In genomic region chr1:43512133-43512532, GRCh38 we compare ENCODE assay signal across 30 cellular contexts. TPM values are rescaled to one million over a fixed set of nuclear protein-coding genes. Genes with fewer than 3 reads are reported as not detected.
DNase-seq lines count a peak whose midpoint lies in the region; ATAC-seq, FAIRE-seq and TF ChIP-seq lines count a peak whose summit lies in the region.
"Had no signal": no experiment of that assay in that cellular context is flagged by ENCODE, and none has a peak within 500 bp of the region (broad histone marks: within the 10 kb centered on the region; RNA-seq: fewer than 3 reads in every experiment).

No MANE protein-coding gene starts in this region.

- no peak overlapping the region for H3K9ac ChIP-seq in HepG2 (ENCODE audit: insufficient read depth, low read depth, low read length)
- H3K9ac ChIP-seq: BLaER1 had no signal

- no peaks in the 10 kb centered on the region for H3K9me3 ChIP-seq in hepatocyte (ENCODE audit: low read depth)
- no peaks in the 10 kb centered on the region for H3K9me3 ChIP-seq in mucosa of descending colon
- no peaks in the 10 kb centered on the region for H3K9me3 ChIP-seq in pancreas
- no peaks in the 10 kb centered on the region for H3K9me3 ChIP-seq in HepG2 (ENCODE audit: low read length)
- H3K9me3 ChIP-seq: BE2C, BLaER1 had no signal

- intact Hi-C loops in mucosa of descending colon (cut with DNase I, micrococcal nuclease) (no loop called here), pancreas (cut with DNase I) (no loop called here), HepG2 (cut with micrococcal nuclease; ENCODE audit: unreplicated experiment) (no loop called here)

- H3K4me1 ChIP-seq in hepatocyte (ENCODE audit: insufficient read depth) (no peaks in the 10 kb centered on the region), mucosa of descending colon (ENCODE audit: low read depth) (peaks cover 24% of the 10 kb centered on the region), pancreas (no peaks in the 10 kb centered on the region), HepG2 (ENCODE audit: insufficient read depth, low read length) (no peaks in the 10 kb centered on the region)
- H3K4me1 ChIP-seq: BE2C, BLaER1 had no signal

- ATAC-seq in mucosa of descending colon: peak; percentile 83
- no peak for ATAC-seq in pancreas
- ATAC-seq in HepG2: no peak
- ATAC-seq: GM12878 had no signal

- no peak for TF ChIP-seq EP300 in HepG2 (IDR thresholded peaks at IDR 0.05; ENCODE audit: low read depth in 2 of 2, low read length in 2 of 2)
- no peak for TF ChIP-seq EP300 in HepG2 (CRISPR knock-in tag; IDR thresholded peaks at IDR 0.05; ENCODE audit: borderline replicate concordance)

- POLR2A ChIA-PET in HepG2 (lab: Yijun Ruan, JAX): no interaction called here

- no peaks in the 10 kb centered on the region for H4K20me1 ChIP-seq in hepatocyte (ENCODE audit: insufficient read depth, poor library complexity, severe bottlenecking)
- H4K20me1 ChIP-seq in HepG2 (ENCODE audit: insufficient read depth, low read length): no peaks in the 10 kb centered on the region
- H4K20me1 ChIP-seq: BLaER1 had no signal

- no peak for DNase-seq in hepatocyte (ENCODE audit: low spot score)
- DNase-seq in mucosa of descending colon: no peak
- no peak for DNase-seq in pancreas
- no peak for DNase-seq in NCI-H1105 treated with DMSO at 0.1 percent for 48 hours (lab: John Stamatoyannopoulos, UW)
- no peak for DNase-seq in NK-92 (lab: John Stamatoyannopoulos, UW; ENCODE audit: unreplicated experiment)
- DNase-seq in HepG2 (ENCODE audit: low spot score): no peak
- DNase-seq in 8988T: no peak
- DNase-seq: ACHN; BE2C; C1 segment of cervical spinal cord; CD4-positive, alpha-beta memory T cell; CD4-positive, CD25-positive, alpha-beta regulatory T cell; CD8-positive, alpha-beta memory T cell; COR-L47; DMS 273 treated with DMSO at 0.1 percent for 48 hours; DMS153; DMS53; DMS79; DND-41; EL; GDM1 had no signal

- H3K79me2 ChIP-seq in hepatocyte (no peaks in the 10 kb centered on the region), HepG2 (ENCODE audit: insufficient read depth, low read length) (no peaks in the 10 kb centered on the region)

- in situ Hi-C loops in HepG2 (cut with HindIII; ENCODE audit: extremely low pct_ligation_motif_present, low pct_unique_long_range_greater_than_20kb): no loop called here

- no peak overlapping the region for H2AFZ ChIP-seq in hepatocyte
- H2AFZ ChIP-seq in HepG2 (ENCODE audit: low read length): no peak overlapping the region

- CTCF ChIA-PET in HepG2 (lab: Yijun Ruan, JAX; ENCODE audit: low intra/inter-chr PET ratio, low total read pairs): no interaction called here

- WGBS in hepatocyte (ENCODE audit: low lambda C conversion rate, missing lambda C conversion rate): 77% methylated on average over 2 of the region's 2 CpGs
- 85 to 94% methylated on average over 2 of the region's 2 CpGs for WGBS in pancreas, 2 donors
- 25% methylated on average over 2 of the region's 2 CpGs for WGBS in HepG2 (ENCODE audit: low lambda C conversion rate)

- no peak overlapping the region for H3K4me3 ChIP-seq in hepatocyte
- no peak overlapping the region for H3K4me3 ChIP-seq in mucosa of descending colon
- no peak overlapping the region for H3K4me3 ChIP-seq in pancreas
- no peak overlapping the region for H3K4me3 ChIP-seq in HepG2 (replicated peaks in 1 of 3; ENCODE audit: insufficient read depth in 1 of 3, low read depth in 2 of 3, low read length in 3 of 3)
- H3K4me3 ChIP-seq: BLaER1, GM12878 had no signal

- TF ChIP-seq RAD21 in HepG2 (CRISPR knock-in tag; IDR thresholded peaks at IDR 0.05): no peak

- H3K9me2 ChIP-seq in hepatocyte (replicated peaks; ENCODE audit: insufficient read depth): no peaks in the 10 kb centered on the region

- no peaks in the 10 kb centered on the region for H3K36me3 ChIP-seq in hepatocyte (replicated peaks; ENCODE audit: insufficient read depth, low read depth)
- H3K36me3 ChIP-seq in mucosa of descending colon (ENCODE audit: low read depth): no peaks in the 10 kb centered on the region
- H3K36me3 ChIP-seq in pancreas: no peaks in the 10 kb centered on the region
- H3K36me3 ChIP-seq in HepG2 (replicated peaks in 1 of 2; ENCODE audit: control insufficient read depth in 1 of 2, insufficient read depth in 2 of 2, low read length in 2 of 2): no peaks in the 10 kb centered on the region
- H3K36me3 ChIP-seq: BE2C, BLaER1 had no signal

- H3K4me2 ChIP-seq in hepatocyte: no peak overlapping the region
- H3K4me2 ChIP-seq in HepG2 (ENCODE audit: low read depth, low read length): no peak overlapping the region
- H3K4me2 ChIP-seq: BLaER1 had no signal

- TF ChIP-seq CTCF in hepatocyte (IDR thresholded peaks at IDR 0.05; ENCODE audit: poor library complexity) (no peak), mucosa of descending colon (IDR thresholded peaks at IDR 0.05) (no peak), pancreas (IDR thresholded peaks at IDR 0.05) (no peak), HepG2 (CRISPR knock-in tag; IDR thresholded peaks at IDR 0.05) (no peak)

- H3K27ac ChIP-seq in hepatocyte (peak overlapping the region; percentile 2), pancreas (no peak overlapping the region), HepG2 (ENCODE audit: extremely low read length, insufficient read depth, low read length) (no peak overlapping the region)
- H3K27ac ChIP-seq: 22Rv1, BLaER1 had no signal

- peak; percentile 24 for FAIRE-seq in colon (lab: Jason Lieb, UNC)
- peak; percentile 5 for FAIRE-seq in pancreas (lab: Jason Lieb, UNC)
- FAIRE-seq in HepG2 (lab: Jason Lieb, UNC): no peak
- FAIRE-seq: A204.1, GM12878, GM12892, GM18507, GM19239 had no signal

- BruUV-seq in HepG2 (replicated peaks; lab: Mats Ljungman, UMichigan): no TSS peak

- no peaks in the 10 kb centered on the region for H3K27me3 ChIP-seq in hepatocyte
- no peaks in the 10 kb centered on the region for H3K27me3 ChIP-seq in pancreas
- H3K27me3 ChIP-seq in HepG2 (ENCODE audit: control insufficient read depth in 1 of 2, insufficient read depth in 2 of 2, low read length in 2 of 2): peaks cover 0 to 26% of the 10 kb centered on the region in 2 experiments; a peak in 3 of 5 replicates
- H3K27me3 ChIP-seq: BE2C, BLaER1 had no signal

- TF ChIP-seq POLR2A in HepG2 (IDR thresholded peaks at IDR 0.05; ENCODE audit: insufficient read depth in 1 of 2, low read depth in 2 of 2, low read length in 2 of 2): no peak

RNA-seq across cellular contexts. Expression of gene PTPRF, which starts 18.6 kb away (rescaled TPM):
- total RNA-seq in hepatocyte: 75.7 and 115 TPM in 2 replicates
- polyA plus RNA-seq in hepatocyte: 84.6 and 96.0 TPM in 2 replicates
- 100 to 1,000 TPM; 355 to 752 (median 384) TPM for total RNA-seq in mucosa of descending colon
- 100 to 1,000 TPM in 5 of 6 donors, 10 to 100 TPM in 1; 89.2 to 210 (median 131) TPM for total RNA-seq in pancreas
- polyA plus RNA-seq in pancreas: 10 to 100 TPM; 42.9 to 44.6 TPM
- total RNA-seq in HepG2 (2016; rRNA removed; fragmentation: Illumina TruSeq; extraction: Trizol): 47.3 and 55.9 TPM in 2 replicates
- 6.1 and 8.9 TPM in 2 replicates for total RNA-seq in HepG2 (2016; cell fraction: cytosol; rRNA removed; fragmentation: Illumina TruSeq; extraction: Trizol; ENCODE audit: low read depth)
- 38.1 and 54.3 TPM in 2 replicates for total RNA-seq in HepG2 (2016; cell fraction: insoluble cytoplasmic fraction; rRNA removed; fragmentation: Illumina TruSeq; extraction: Trizol)
- total RNA-seq in HepG2 (2016; cell fraction: membrane; rRNA removed; fragmentation: Illumina TruSeq; extraction: Trizol): 30.4 and 36.7 TPM in 2 replicates
- 76.8 and 90.3 TPM in 2 replicates for total RNA-seq in HepG2 (2016; cell fraction: nucleus; rRNA removed; fragmentation: Illumina TruSeq; extraction: Trizol)
- polyA plus RNA-seq in HepG2 (2011; rRNA removed): 167 and 213 TPM in 2 replicates
- polyA plus RNA-seq in HepG2 (2011; cell fraction: cytosol; rRNA removed): 119 and 128 TPM in 2 replicates
- polyA plus RNA-seq in HepG2 (2011; cell fraction: nucleus; rRNA removed): 229 and 238 TPM in 2 replicates
- polyA plus RNA-seq in HepG2 (2012): 125 and 182 TPM in 2 replicates
- polyA plus RNA-seq in HepG2 (2016; cell fraction: cytosol; fragmentation: Illumina TruSeq; extraction: Trizol; ENCODE audit: low read depth): 5.7 and 6.0 TPM in 2 replicates
- polyA plus RNA-seq in HepG2 (2016; cell fraction: insoluble cytoplasmic fraction; fragmentation: Illumina TruSeq; extraction: Trizol; ENCODE audit: low read depth): 37.1 and 51.8 TPM in 2 replicates
- 13.5 and 17.9 TPM in 2 replicates for polyA plus RNA-seq in HepG2 (2016; cell fraction: membrane; fragmentation: Illumina TruSeq; extraction: Trizol; ENCODE audit: low read depth)
- 139 and 140 TPM in 2 replicates for polyA plus RNA-seq in HepG2 (2016; cell fraction: nucleus; fragmentation: Illumina TruSeq; extraction: Trizol; ENCODE audit: insufficient read depth, low read depth)
- 212 and 690 TPM in 2 replicates for polyA minus RNA-seq in HepG2 (2011; rRNA and poly(A)+ RNA removed; ENCODE audit: low replicate concordance)
- 137 and 178 TPM in 2 replicates for polyA minus RNA-seq in HepG2 (2011; cell fraction: cytosol; rRNA and poly(A)+ RNA removed)
- 83.0 and 106 TPM in 2 replicates for polyA minus RNA-seq in HepG2 (2011; cell fraction: nucleus; rRNA and poly(A)+ RNA removed)
- total RNA-seq: CD4-positive, alpha-beta memory T cell had no signal
- polyA plus RNA-seq: CD14-positive monocyte; CD4-positive, alpha-beta memory T cell; CD4-positive, CD25-positive, alpha-beta regulatory T cell; CD8-positive, alpha-beta memory T cell had no signal

RNA-seq across cellular contexts. Expression of gene HYI, which starts 58.4 kb away (rescaled TPM):
- total RNA-seq in hepatocyte (25.9 and 37.5 TPM in 2 replicates), mucosa of descending colon (10 to 100 TPM; 41.8 to 85.0 (median 79.3) TPM), pancreas (10 to 100 TPM; 39.9 to 73.1 (median 55.0) TPM), HepG2 (2016; rRNA removed; fragmentation: Illumina TruSeq; extraction: Trizol) (not detected in 2 replicates)
- polyA plus RNA-seq in hepatocyte (30.7 and 31.4 TPM in 2 replicates), pancreas (100 to 1,000 TPM; 229 to 235 TPM), HepG2 (2011; rRNA removed) (not detected in 2 replicates)
- total RNA-seq in HepG2 (2016; cell fraction: cytosol; rRNA removed; fragmentation: Illumina TruSeq; extraction: Trizol; ENCODE audit: low read depth): not detected in 2 replicates
- not detected in 2 replicates for total RNA-seq in HepG2 (2016; cell fraction: insoluble cytoplasmic fraction; rRNA removed; fragmentation: Illumina TruSeq; extraction: Trizol)
- not detected in 2 replicates for total RNA-seq in HepG2 (2016; cell fraction: membrane; rRNA removed; fragmentation: Illumina TruSeq; extraction: Trizol)
- total RNA-seq in HepG2 (2016; cell fraction: nucleus; rRNA removed; fragmentation: Illumina TruSeq; extraction: Trizol): not detected in 2 replicates
- not detected in 2 replicates for polyA plus RNA-seq in HepG2 (2011; cell fraction: cytosol; rRNA removed)
- not detected in 2 replicates for polyA plus RNA-seq in HepG2 (2011; cell fraction: nucleus; rRNA removed)
- polyA plus RNA-seq in HepG2 (2012): 6.7 and 9.4 TPM in 2 replicates
- not detected in 2 replicates for polyA plus RNA-seq in HepG2 (2016; cell fraction: cytosol; fragmentation: Illumina TruSeq; extraction: Trizol; ENCODE audit: low read depth)
- polyA plus RNA-seq in HepG2 (2016; cell fraction: insoluble cytoplasmic fraction; fragmentation: Illumina TruSeq; extraction: Trizol; ENCODE audit: low read depth): not detected in 2 replicates
- polyA plus RNA-seq in HepG2 (2016; cell fraction: membrane; fragmentation: Illumina TruSeq; extraction: Trizol; ENCODE audit: low read depth): not detected in 2 replicates
- polyA plus RNA-seq in HepG2 (2016; cell fraction: nucleus; fragmentation: Illumina TruSeq; extraction: Trizol; ENCODE audit: insufficient read depth, low read depth): not detected in 2 replicates
- 17.2 TPM in 1 of 2 replicates, not detected in the other for polyA minus RNA-seq in HepG2 (2011; rRNA and poly(A)+ RNA removed; ENCODE audit: low replicate concordance)
- polyA minus RNA-seq in HepG2 (2011; cell fraction: cytosol; rRNA and poly(A)+ RNA removed): not detected in 2 replicates
- polyA minus RNA-seq in HepG2 (2011; cell fraction: nucleus; rRNA and poly(A)+ RNA removed): 0.64 TPM in 1 of 2 replicates, not detected in the other

Comparison
In these comparisons a context has a peak if more than half of its experiments do, and no peak if none do; other contexts are left out.
1. RNA of gene HYI, which starts 58.4 kb away (total RNA-seq): 41.8 to 85.0 TPM in mucosa of descending colon, 39.9 to 73.1 TPM in pancreas and 25.9 to 37.5 TPM in hepatocyte; not detected in HepG2; every median in the first group is over 10 times any median in the second.